In the genomic region with DNA sequence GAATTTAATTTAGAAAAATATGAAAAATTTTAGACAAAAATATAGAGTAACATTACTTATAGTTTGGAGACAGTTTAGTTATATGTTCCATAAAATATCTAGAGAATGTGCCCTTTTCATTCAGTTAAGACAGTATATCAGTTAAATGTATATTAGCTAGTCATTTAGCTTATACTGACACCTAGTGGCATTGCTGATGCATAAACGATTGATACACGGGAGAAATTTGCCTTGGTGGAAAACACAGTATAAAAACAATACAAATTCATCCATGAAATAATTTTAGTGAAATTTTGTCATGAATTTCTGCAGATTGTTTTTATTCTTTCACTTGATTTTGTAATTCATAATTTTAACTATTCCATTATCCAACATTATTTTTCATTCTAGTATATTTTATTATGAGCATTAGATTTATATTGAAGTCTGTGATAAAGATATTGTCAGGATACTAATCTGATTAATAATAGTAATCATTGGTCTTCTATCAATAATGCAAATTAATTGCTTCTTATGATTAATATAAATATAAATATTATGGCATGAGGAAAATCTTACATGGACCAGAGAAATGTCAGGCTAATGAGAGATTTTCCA, we compare ENCODE assay signal across 1 cellular context.
TF ChIP-seq lines count a peak whose summit lies in the region.

No MANE protein-coding gene starts in this region.

TF ChIP-seq in endothelial cell of umbilical vein, 7 proteins besides CTCF, POLR2A, EP300 and RAD21 (continued from another document):
- TF ChIP-seq GATA2 (IDR thresholded peaks at IDR 0.05; ENCODE audit: insufficient read depth, insufficient read length, low read depth, low read length), result no peak
- TF ChIP-seq FOS (IDR thresholded peaks at IDR 0.05; ENCODE audit: borderline replicate concordance, insufficient read depth, low read length), result no peak
- no peak for TF ChIP-seq MYC (IDR thresholded peaks at IDR 0.05; ENCODE audit: low read depth, low read length)
